ENCODE assay signal across 26 cellular contexts in the genomic region with DNA sequence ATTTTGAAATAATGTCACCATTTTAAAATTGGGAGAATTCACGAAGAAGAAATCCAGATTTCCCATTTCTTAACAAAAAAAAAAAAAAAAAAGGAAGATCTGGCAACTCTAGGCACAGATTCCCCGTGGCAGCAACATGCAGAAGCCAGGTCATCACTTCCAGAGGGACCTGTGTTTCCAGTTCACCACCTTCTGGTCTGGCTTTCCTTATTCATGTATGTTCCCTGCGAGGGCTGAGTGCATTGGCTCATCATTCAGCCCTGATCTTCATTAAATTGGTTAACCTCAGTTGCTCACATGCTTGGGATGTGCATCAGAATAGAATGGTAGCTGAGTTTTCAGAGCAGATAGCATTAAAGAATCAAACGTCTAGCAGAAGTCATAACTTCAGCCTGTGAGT. TPM values are rescaled to one million over a fixed set of nuclear protein-coding genes. Genes with fewer than 3 reads are reported as not detected.
DNase-seq lines count a peak whose midpoint lies in the region; ATAC-seq and TF ChIP-seq lines count a peak whose summit lies in the region.
"Had no signal": no experiment of that assay in that cellular context is flagged by ENCODE, and none has a peak within 500 bp of the region (broad histone marks: within the 10 kb centered on the region; RNA-seq: fewer than 3 reads in every experiment).

No MANE protein-coding gene starts in this region.

- CTCF ChIA-PET in RWPE1 (lab: Yijun Ruan, JAX): interaction anchor here (0.6 kb wide), 1 partner anchor 23 kb away, joined by 4 read pairs; no protein-coding TSS in a partner anchor

- no peak for TF ChIP-seq CTCF in RWPE1 (conservative IDR thresholded peaks at IDR 0.05; ENCODE audit: low read depth)
- no peak for TF ChIP-seq CTCF in foreskin keratinocyte (conservative IDR thresholded peaks at IDR 0.05)
- no peak for TF ChIP-seq CTCF in glutamatergic neuron (IDR thresholded peaks at IDR 0.05; ENCODE audit: partially characterized antibody, unreplicated experiment)

- H3K27ac Mint-ChIP-seq in glutamatergic neuron (ENCODE audit: unreplicated experiment): no peak overlapping the region
- H3K27ac Mint-ChIP-seq: activated CD4-positive, alpha-beta T cell treated with anti-CD3 and anti-CD28 coated beads for 36 hours; activated naive CD8-positive, alpha-beta T cell treated with anti-CD3 and anti-CD28 coated beads, Interleukin-2, amount 50 U/mL, for 24 hours; natural killer cell had no signal

- ATAC-seq in foreskin keratinocyte: no peak
- ATAC-seq: activated CD4-positive, alpha-beta T cell treated with anti-CD3 and anti-CD28 coated beads for 36 hours; activated naive CD8-positive, alpha-beta T cell treated with anti-CD3 and anti-CD28 coated beads, Interleukin-2, amount 50 U/mL, for 24 hours; natural killer cell; Right ventricle myocardium inferior had no signal

- no peaks in the 10 kb centered on the region for H3K9me3 Mint-ChIP-seq in glutamatergic neuron (ENCODE audit: unreplicated experiment)
- H3K9me3 Mint-ChIP-seq: activated naive CD8-positive, alpha-beta T cell treated with anti-CD3 and anti-CD28 coated beads, Interleukin-2, amount 50 U/mL, for 24 hours; natural killer cell had no signal

- no peaks in the 10 kb centered on the region for H3K36me3 Mint-ChIP-seq in glutamatergic neuron (ENCODE audit: unreplicated experiment)
- H3K36me3 Mint-ChIP-seq: natural killer cell had no signal

- H3K27me3 Mint-ChIP-seq in glutamatergic neuron (ENCODE audit: unreplicated experiment): no peaks in the 10 kb centered on the region

- H3K27ac ChIP-seq in RWPE1 (peak overlapping the region; percentile 75), foreskin keratinocyte (peak overlapping the region; percentile 100)
- H3K27ac ChIP-seq: thoracic aorta had no signal

- H3K4me1 Mint-ChIP-seq in glutamatergic neuron (ENCODE audit: low read depth, unreplicated experiment): no peaks in the 10 kb centered on the region
- H3K4me1 Mint-ChIP-seq: natural killer cell had no signal

- H3K4me1 ChIP-seq in foreskin keratinocyte: peaks cover 20% of the 10 kb centered on the region

- POLR2A ChIA-PET in RWPE1 (lab: Yijun Ruan, JAX; ENCODE audit: low non-redundant PET): no interaction called here

- H3K4me3 Mint-ChIP-seq in glutamatergic neuron (ENCODE audit: unreplicated experiment): no peak overlapping the region
- H3K4me3 Mint-ChIP-seq: activated CD4-positive, alpha-beta T cell treated with anti-CD3 and anti-CD28 coated beads for 36 hours; activated naive CD8-positive, alpha-beta T cell treated with anti-CD3 and anti-CD28 coated beads, Interleukin-2, amount 50 U/mL, for 24 hours; natural killer cell had no signal

- peak; percentile 25 for DNase-seq in NCI-H82 (lab: John Stamatoyannopoulos, UW)
- no peak for DNase-seq in NCI-H82 treated with DMSO at 0.1 percent for 48 hours (lab: John Stamatoyannopoulos, UW; ENCODE audit: unreplicated experiment)
- no peak for DNase-seq in RWPE1 (ENCODE audit: low spot score)
- DNase-seq in foreskin keratinocyte: peak in 1 of 2 donors; percentile 40
- no peak for DNase-seq in glutamatergic neuron
- DNase-seq in activated effector memory CD4-positive, alpha-beta T cell treated with Interleukin-2 at 50 U/mL for 16 hours: no peak
- DNase-seq in GM19238 (ENCODE audit: insufficient read length, low spot score): no peak
- DNase-seq in OCI-M2 (lab: John Stamatoyannopoulos, UW; ENCODE audit: unreplicated experiment): no peak
- DNase-seq: activated CD4-positive, alpha-beta T cell treated with anti-CD3 and anti-CD28 coated beads for 36 hours; activated gamma-delta T cell treated with Interleukin-2 at 50 U/mL for 16 hours; activated naive CD8-positive, alpha-beta T cell treated with anti-CD3 and anti-CD28 coated beads, Interleukin-2, amount 50 U/mL, for 24 hours; activated T-cell treated with anti-CD3 and anti-CD28 coated beads, Interleukin-2, amount 50 U/mL, for 1 hour; cerebellar nuclear complex; DMS79; dorsolateral prefrontal cortex; islet precursor cell; Kasumi-1; natural killer cell; NCI-H1048; NCI-H187; occipital lobe; stimulated activated naive CD4-positive, alpha-beta T cell; T-helper 2 cell; uterus had no signal

- H3K27me3 ChIP-seq in foreskin keratinocyte: no peaks in the 10 kb centered on the region
- H3K27me3 ChIP-seq: dorsolateral prefrontal cortex, uterus had no signal

RNA-seq across cellular contexts. Expression of gene MAP3K20, which starts 25.0 kb away (rescaled TPM):
- total RNA-seq in foreskin keratinocyte (46.8 and 52.3 TPM in 2 replicates), glutamatergic neuron (ENCODE audit: unreplicated experiment) (0.76 TPM)
- polyA plus RNA-seq in foreskin keratinocyte: 12.0 and 15.2 TPM in 2 replicates

Comparison
In these comparisons a context has a peak if more than half of its experiments do, and no peak if none do; other contexts are left out.
1. RNA of gene MAP3K20, which starts 25.0 kb away (total RNA-seq): 46.8 to 52.3 TPM in foreskin keratinocyte; 0.76 TPM in glutamatergic neuron (single experiment); every median in the first group is over 10 times any median in the second.